In the genomic region with DNA sequence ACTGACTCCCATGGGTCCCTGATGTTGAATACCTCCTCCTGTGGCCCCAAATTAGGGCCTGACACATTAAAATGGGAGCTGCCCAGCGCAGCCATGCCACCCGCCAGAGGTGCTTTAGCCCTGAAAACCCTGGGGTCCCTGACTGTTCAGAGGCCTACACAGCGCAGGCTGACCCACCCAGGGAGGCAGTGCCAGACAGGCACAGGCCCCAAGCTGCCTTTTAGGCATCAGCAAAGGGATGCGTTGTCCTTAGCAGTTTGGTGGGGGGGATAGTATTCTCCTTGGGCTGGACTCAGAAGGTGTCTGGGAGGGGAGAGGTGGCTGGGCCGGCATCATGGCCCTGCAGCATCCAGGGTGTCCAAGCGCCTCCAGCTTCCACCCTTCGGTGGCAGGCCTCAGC, we compare ENCODE assay signal across 1 cellular context.
TF ChIP-seq lines count a peak whose summit lies in the region.

No MANE protein-coding gene starts in this region.

TF ChIP-seq in SK-N-SH, 30 proteins besides CTCF, POLR2A, EP300 and RAD21 (continued from another document):
- TF ChIP-seq, protein P1, sequence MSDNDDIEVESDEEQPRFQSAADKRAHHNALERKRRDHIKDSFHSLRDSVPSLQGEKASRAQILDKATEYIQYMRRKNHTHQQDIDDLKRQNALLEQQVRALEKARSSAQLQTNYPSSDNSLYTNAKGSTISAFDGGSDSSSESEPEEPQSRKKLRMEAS (IDR thresholded peaks at IDR 0.05; ENCODE audit: low read depth): no peak
- TF ChIP-seq NRF1 (IDR thresholded peaks at IDR 0.05; ENCODE audit: low read depth, low read length): no peak
- no peak for TF ChIP-seq RCOR1 (IDR thresholded peaks at IDR 0.05; ENCODE audit: low read length)
- no peak for TF ChIP-seq GABPA (IDR thresholded peaks at IDR 0.05; ENCODE audit: low read depth)
- TF ChIP-seq SIN3A (IDR thresholded peaks at IDR 0.05; ENCODE audit: borderline replicate concordance, low read depth, low read length): no peak
- no peak for TF ChIP-seq FOXJ3 (CRISPR knock-in tag; IDR thresholded peaks at IDR 0.05)
